Comparison of ENCODE assay signal across 17 cellular contexts in genomic region chr12:73612571-73612970, GRCh38.
DNase-seq lines count a peak whose midpoint lies in the region; TF ChIP-seq lines count a peak whose summit lies in the region.
"Had no signal": no experiment of that assay in that cellular context is flagged by ENCODE, and none has a peak within 500 bp of the region (broad histone marks: within the 10 kb centered on the region; RNA-seq: fewer than 3 reads in every experiment).

No MANE protein-coding gene starts in this region.

- H3K4me1 ChIP-seq in endodermal cell (ENCODE audit: control insufficient read depth, insufficient read depth, low read length) (peaks cover 8% of the 10 kb centered on the region), prostate gland (replicated peaks) (no peaks in the 10 kb centered on the region)

- H3K36me3 Mint-ChIP-seq in endodermal cell (ENCODE audit: low read depth): peaks cover 9% of the 10 kb centered on the region
- H3K36me3 Mint-ChIP-seq: CD14-positive monocyte, IgD-negative memory B cell had no signal

- TF ChIP-seq POLR2A in prostate gland (IDR thresholded peaks at IDR 0.05): no peak

- H3K4me1 Mint-ChIP-seq in endodermal cell: peaks cover 26% of the 10 kb centered on the region
- H3K4me1 Mint-ChIP-seq: CD14-positive monocyte, IgD-negative memory B cell had no signal

- H3K9me3 Mint-ChIP-seq in endodermal cell: peaks cover 61% of the 10 kb centered on the region

- H3K4me3 Mint-ChIP-seq in endodermal cell: no peak overlapping the region
- H3K4me3 Mint-ChIP-seq: CD14-positive monocyte, IgD-negative memory B cell had no signal

- peaks cover 43% of the 10 kb centered on the region for H3K9me3 ChIP-seq in endodermal cell (ENCODE audit: control insufficient read depth, low read length)
- no peaks in the 10 kb centered on the region for H3K9me3 ChIP-seq in prostate gland

- no peak overlapping the region for H3K27ac ChIP-seq in endodermal cell (ENCODE audit: low read depth, low read length)
- no peak overlapping the region for H3K27ac ChIP-seq in prostate gland
- H3K27ac ChIP-seq: SK-N-MC had no signal

- H3K4me3 ChIP-seq in endodermal cell (ENCODE audit: low read length) (peak overlapping the region; percentile 67), retinal pigment epithelial cell (ENCODE audit: low read length) (no peak overlapping the region), prostate gland (no peak overlapping the region)
- H3K4me3 ChIP-seq: SK-N-MC had no signal

- H3K9ac ChIP-seq in endodermal cell (ENCODE audit: extremely low read depth, low read length, poor library complexity, severe bottlenecking): no peak overlapping the region

- no peaks in the 10 kb centered on the region for H3K36me3 ChIP-seq in endodermal cell (ENCODE audit: control insufficient read depth, insufficient read depth, low read length)
- H3K36me3 ChIP-seq in prostate gland: no peaks in the 10 kb centered on the region

- peak overlapping the region; percentile 10 for H3K27ac Mint-ChIP-seq in endodermal cell
- H3K27ac Mint-ChIP-seq: CD14-positive monocyte had no signal

- DNase-seq in DMS53 treated with DMSO at 0.1 percent for 48 hours (lab: John Stamatoyannopoulos, UW; ENCODE audit: unreplicated experiment) (peak; percentile 31), NCI-H82 (lab: John Stamatoyannopoulos, UW) (peak; percentile 77), endodermal cell (no peak), retinal pigment epithelial cell (ENCODE audit: low read depth) (peak; percentile 16), mucosa of gallbladder (ENCODE audit: low spot score) (no peak), iPS-NIHi11 (ENCODE audit: low spot score) (no peak), prostate gland (ENCODE audit: low spot score) (no peak)
- DNase-seq: ACHN, AML-193, MV-4-11, NCI-H1436, NCI-H2081, NCI-H2227 treated with DMSO at 0.1 percent for 48 hours, NCI-H524 treated with DMSO at 0.1 percent for 48 hours had no signal

- intact Hi-C loops in prostate gland (cut with DNase I): no loop called here

- H3K27me3 Mint-ChIP-seq in endodermal cell (ENCODE audit: insufficient read depth): no peaks in the 10 kb centered on the region
- H3K27me3 Mint-ChIP-seq: IgD-negative memory B cell had no signal

- no peak for TF ChIP-seq CTCF in endodermal cell (conservative IDR thresholded peaks at IDR 0.05)
- no peak for TF ChIP-seq CTCF in retinal pigment epithelial cell (conservative IDR thresholded peaks at IDR 0.05; ENCODE audit: low read depth, low read length)
- no peak for TF ChIP-seq CTCF in prostate gland (IDR thresholded peaks at IDR 0.05)

- no peaks in the 10 kb centered on the region for H3K27me3 ChIP-seq in endodermal cell (ENCODE audit: control insufficient read depth, insufficient read depth, low read length, poor library complexity, severe bottlenecking)
- H3K27me3 ChIP-seq in prostate gland (replicated peaks; ENCODE audit: insufficient read depth): no peaks in the 10 kb centered on the region

Comparison
In these comparisons a context has a peak if more than half of its experiments do, and no peak if none do; other contexts are left out.
1. DNase-seq: peak in DMS53 treated with DMSO at 0.1 percent for 48 hours (single experiment), NCI-H82 (single experiment) and retinal pigment epithelial cell (single experiment); none in endodermal cell (single experiment), mucosa of gallbladder (single experiment), iPS-NIHi11 (single experiment) and prostate gland (single experiment).